ENCODE assay signal across 7 cellular contexts in genomic region chr9:126705767-126706697, GRCh38.
DNase-seq lines count a peak whose midpoint lies in the region; ATAC-seq and TF ChIP-seq lines count a peak whose summit lies in the region.

No MANE protein-coding gene starts in this region.

- DNase-seq in GM10266 (ENCODE audit: extremely low spot score): peak; percentile 76
- DNase-seq in NB4 (ENCODE audit: low read depth): peak; percentile 67
- DNase-seq in activated CD4-positive, alpha-beta memory T cell treated with anti-CD3 and anti-CD28 coated beads, Interleukin-2, amount 10 ng/mL, durations not matched to agents 7 days and 5 days: peak; percentile 77
- DNase-seq in effector memory CD8-positive, alpha-beta T cell: peak; percentile 63 to 74 (median 67)
- DNase-seq in nephron progenitor cell: peak; percentile 53
- DNase-seq in suprapubic skin (ENCODE audit: low spot score in 2 of 2): peak in 1 of 2 donors; percentile 81

- H3K4me3 ChIP-seq in NB4 (ENCODE audit: low read depth, low read length): no peak overlapping the region
- H3K4me3 ChIP-seq in suprapubic skin: peak overlapping the region; percentile 23

- POLR2A ChIA-PET in activated CD4-positive, alpha-beta memory T cell treated with anti-CD3 and anti-CD28 coated beads, Interleukin-2, amount 10 ng/mL, durations not matched to agents 7 days and 5 days (lab: Charles Lee): interaction anchor here (1.2 to 4.8 kb wide), 7 partner anchors 14 to 99 kb away, joined by 4 to 31 read pairs (median 10); partner anchors contain the start of gene ZBTB43

- H3K27ac Mint-ChIP-seq in activated CD4-positive, alpha-beta memory T cell treated with anti-CD3 and anti-CD28 coated beads, Interleukin-2, amount 10 ng/mL, durations not matched to agents 7 days and 5 days: no peak overlapping the region
- H3K27ac Mint-ChIP-seq in effector memory CD8-positive, alpha-beta T cell: peak overlapping the region in 1 of 2 donors; percentile 66
- H3K27ac Mint-ChIP-seq in nephron progenitor cell: no peak overlapping the region

- CTCF ChIA-PET in activated CD4-positive, alpha-beta memory T cell treated with anti-CD3 and anti-CD28 coated beads, Interleukin-2, amount 10 ng/mL, durations not matched to agents 7 days and 5 days (lab: Charles Lee): interaction anchor here (0.6 to 10.7 kb wide), 44 partner anchors 9 to 189 kb away, joined by 3 to 436 read pairs (median 4); partner anchors contain the start of genes ZBTB34 and ZBTB43

- TF ChIP-seq CTCF in GM10266 (IDR thresholded peaks at IDR 0.05; ENCODE audit: control insufficient read depth, insufficient read depth, low read depth, missing control alignments) (peak; percentile 73), NB4 (IDR thresholded peaks at IDR 0.05; ENCODE audit: low read depth, low read length) (peak; percentile 75), nephron progenitor cell (IDR thresholded peaks at IDR 0.05) (peak; percentile 45), suprapubic skin (IDR thresholded peaks at IDR 0.05) (peak in 1 of 2 donors; percentile 60)

- peaks cover 34% of the 10 kb centered on the region for H3K4me1 ChIP-seq in suprapubic skin

- WGBS in suprapubic skin: 36% methylated on average over 18 of the region's 41 CpGs

- H3K27me3 ChIP-seq in suprapubic skin: peaks cover 53% of the 10 kb centered on the region

- TF ChIP-seq POLR2A in NB4 (IDR thresholded peaks at IDR 0.05; ENCODE audit: extremely low read depth, insufficient read length) (no peak), suprapubic skin (IDR thresholded peaks at IDR 0.05) (no peak)

- no peaks in the 10 kb centered on the region for H3K9me3 ChIP-seq in suprapubic skin

- peaks cover 13% of the 10 kb centered on the region for H3K4me1 Mint-ChIP-seq in activated CD4-positive, alpha-beta memory T cell treated with anti-CD3 and anti-CD28 coated beads, Interleukin-2, amount 10 ng/mL, durations not matched to agents 7 days and 5 days
- H3K4me1 Mint-ChIP-seq in effector memory CD8-positive, alpha-beta T cell (ENCODE audit: low read depth in 2 of 2): peaks cover 12 to 15% of the 10 kb centered on the region in 2 donors
- peaks cover 43% of the 10 kb centered on the region for H3K4me1 Mint-ChIP-seq in nephron progenitor cell

- H3K36me3 Mint-ChIP-seq in activated CD4-positive, alpha-beta memory T cell treated with anti-CD3 and anti-CD28 coated beads, Interleukin-2, amount 10 ng/mL, durations not matched to agents 7 days and 5 days (ENCODE audit: low read depth): no peaks in the 10 kb centered on the region
- peaks cover 9% of the 10 kb centered on the region for H3K36me3 Mint-ChIP-seq in effector memory CD8-positive, alpha-beta T cell (ENCODE audit: insufficient read depth)
- no peaks in the 10 kb centered on the region for H3K36me3 Mint-ChIP-seq in nephron progenitor cell (ENCODE audit: low read depth)

- no peak overlapping the region for H3K27ac ChIP-seq in suprapubic skin

- no peak for TF ChIP-seq EP300 in suprapubic skin (IDR thresholded peaks at IDR 0.05)

- H3K9me3 Mint-ChIP-seq in activated CD4-positive, alpha-beta memory T cell treated with anti-CD3 and anti-CD28 coated beads, Interleukin-2, amount 10 ng/mL, durations not matched to agents 7 days and 5 days: no peaks in the 10 kb centered on the region
- no peaks in the 10 kb centered on the region for H3K9me3 Mint-ChIP-seq in effector memory CD8-positive, alpha-beta T cell
- no peaks in the 10 kb centered on the region for H3K9me3 Mint-ChIP-seq in nephron progenitor cell

- H3K4me3 Mint-ChIP-seq in activated CD4-positive, alpha-beta memory T cell treated with anti-CD3 and anti-CD28 coated beads, Interleukin-2, amount 10 ng/mL, durations not matched to agents 7 days and 5 days: no peak overlapping the region
- H3K4me3 Mint-ChIP-seq in effector memory CD8-positive, alpha-beta T cell: peak overlapping the region; percentile 70 to 71
- no peak overlapping the region for H3K4me3 Mint-ChIP-seq in nephron progenitor cell

- H3K27me3 Mint-ChIP-seq in activated CD4-positive, alpha-beta memory T cell treated with anti-CD3 and anti-CD28 coated beads, Interleukin-2, amount 10 ng/mL, durations not matched to agents 7 days and 5 days: peaks cover 26% of the 10 kb centered on the region
- H3K27me3 Mint-ChIP-seq in effector memory CD8-positive, alpha-beta T cell: peaks cover 40 to 47% of the 10 kb centered on the region in 2 donors
- H3K27me3 Mint-ChIP-seq in nephron progenitor cell (ENCODE audit: low read depth, poor library complexity): peaks cover 94% of the 10 kb centered on the region

- H3K36me3 ChIP-seq in suprapubic skin: no peaks in the 10 kb centered on the region

- peak; percentile 68 for ATAC-seq in effector memory CD8-positive, alpha-beta T cell (replicated peaks)
- no peak for ATAC-seq in HG03378 (IDR thresholded peaks at IDR 0.05; ENCODE audit: unreplicated experiment)

Comparison
In these comparisons a context has a peak if more than half of its experiments do, and no peak if none do; other contexts are left out.
1. H3K4me3 Mint-ChIP-seq: peak in effector memory CD8-positive, alpha-beta T cell (2 of 2); none in activated CD4-positive, alpha-beta memory T cell treated with anti-CD3 and anti-CD28 coated beads, Interleukin-2, amount 10 ng/mL, durations not matched to agents 7 days and 5 days (single experiment) and nephron progenitor cell (single experiment).